Comparison of ENCODE assay signal across 3 cellular contexts in genomic region chr1:143989719-143990118, GRCh38. TPM values are rescaled to one million over a fixed set of nuclear protein-coding genes. Genes with fewer than 3 reads are reported as not detected.
"Had no signal": no experiment of that assay in that cellular context is flagged by ENCODE, and none has a peak within 500 bp of the region (broad histone marks: within the 10 kb centered on the region; RNA-seq: fewer than 3 reads in every experiment).

No MANE protein-coding gene starts in this region.

RNA-seq across cellular contexts. Expression of gene FAM72C, which starts 17.9 kb away (rescaled TPM):
- total RNA-seq: naive thymus-derived CD8-positive, alpha-beta T cell; sigmoid colon; thoracic aorta had no signal
- polyA plus RNA-seq: naive thymus-derived CD8-positive, alpha-beta T cell had no signal
